ENCODE assay signal across 20 cellular contexts in the genomic region with DNA sequence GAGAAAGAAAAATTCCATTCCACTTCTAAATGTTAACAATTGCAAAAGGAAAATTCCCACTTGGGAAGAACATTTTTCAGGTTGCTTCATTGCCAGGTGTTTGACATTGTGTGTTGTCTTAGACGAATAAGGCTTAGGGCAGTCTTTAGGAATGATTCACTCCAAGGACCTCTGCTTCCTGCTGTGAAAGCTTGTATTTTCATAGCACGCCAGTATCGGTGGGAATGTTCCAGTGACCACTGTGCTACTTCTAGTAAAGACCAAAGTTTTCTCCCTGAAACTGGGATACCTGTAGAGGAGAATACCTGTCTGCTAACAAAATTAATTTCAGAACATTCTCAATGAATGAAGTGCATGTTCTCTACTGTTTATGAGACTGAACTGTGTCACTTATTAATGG.
DNase-seq lines count a peak whose midpoint lies in the region; ATAC-seq, FAIRE-seq and TF ChIP-seq lines count a peak whose summit lies in the region.
"Had no signal": no experiment of that assay in that cellular context is flagged by ENCODE, and none has a peak within 500 bp of the region (broad histone marks: within the 10 kb centered on the region; RNA-seq: fewer than 3 reads in every experiment).

No MANE protein-coding gene starts in this region.

- no peak overlapping the region for H2BK15ac ChIP-seq in H9 (ENCODE audit: low read depth, low read length)

- ATAC-seq in T-cell (replicated peaks in 1 of 4) = no peak
- ATAC-seq: activated CD8-positive, alpha-beta memory T cell treated with anti-CD3 and anti-CD28 coated beads, Interleukin-2, amount 10 ng/mL, durations not matched to agents 7 days and 5 days; lower lobe of right lung had no signal

- no peaks in the 10 kb centered on the region for H3K9me1 ChIP-seq in keratinocyte (ENCODE audit: control insufficient read depth, extremely low read depth, insufficient read depth, low read length)

- H3K9me3 ChIP-seq in mammary epithelial cell (replicated peaks; ENCODE audit: insufficient read depth, low read length) (no peaks in the 10 kb centered on the region), keratinocyte (ENCODE audit: control insufficient read depth, low read depth, low read length) (no peaks in the 10 kb centered on the region), H9 (ENCODE audit: control insufficient read depth, low read depth, low read length) (no peaks in the 10 kb centered on the region)
- H3K9me3 ChIP-seq: lower lobe of right lung, SJCRH30 had no signal

- H3K79me2 ChIP-seq in mammary epithelial cell (ENCODE audit: insufficient read depth, low read length) (no peaks in the 10 kb centered on the region), keratinocyte (ENCODE audit: control insufficient read depth, insufficient read depth, low read length) (no peaks in the 10 kb centered on the region), H9 (ENCODE audit: insufficient read depth, low read length) (no peaks in the 10 kb centered on the region)

- H3K79me1 ChIP-seq in H9 (ENCODE audit: insufficient read depth, low read depth, low read length, poor library complexity, severe bottlenecking) = peaks cover 3% of the 10 kb centered on the region

- CTCF ChIA-PET in mammary epithelial cell (lab: Charles Lee; ENCODE audit: low non-redundant PET) (interaction anchor here (0.6 to 0.7 kb wide), 2 partner anchors 451 to 1243 kb away, joined by 3 to 6 read pairs; no protein-coding TSS in a partner anchor), T-cell (lab: Charles Lee) (no interaction called here)

- BruUV-seq in mammary epithelial cell (replicated peaks; lab: Mats Ljungman, UMichigan) = no TSS peak

- no peak overlapping the region for H2AK5ac ChIP-seq in H9 (ENCODE audit: insufficient read length, low read length)

- no peak overlapping the region for H4K91ac ChIP-seq in H9 (ENCODE audit: insufficient read length, low read depth, low read length)

- H3K4ac ChIP-seq in H9 (ENCODE audit: low read depth, low read length) = no peak overlapping the region

- no peaks in the 10 kb centered on the region for H3K23me2 ChIP-seq in H9 (ENCODE audit: insufficient read length, low read depth, low read length, poor library complexity, severe bottlenecking)

- H3K56ac ChIP-seq in H9 (ENCODE audit: insufficient read length, low read depth, low read length) = no peak overlapping the region

- H3K27me3 Mint-ChIP-seq in T-cell (no peaks in the 10 kb centered on the region), H9 (ENCODE audit: low read depth) (no peaks in the 10 kb centered on the region)
- H3K27me3 Mint-ChIP-seq: activated CD8-positive, alpha-beta memory T cell treated with anti-CD3 and anti-CD28 coated beads, Interleukin-2, amount 10 ng/mL, durations not matched to agents 7 days and 5 days had no signal

- WGBS in mammary epithelial cell (ENCODE audit: low coverage, missing lambda C conversion rate) = 9% methylated on average over 3 of the region's 3 CpGs
- no CpG with 5 or more reads among the region's 3 CpGs for WGBS in H9 (ENCODE audit: extremely low coverage, insufficient read length, low lambda C conversion rate)

- intact Hi-C loops in mammary epithelial cell (cut with micrococcal nuclease) = loop anchor here (10.0 kb wide), 2 partner anchors 461 to 491 kb away; partner anchors contain the start of gene MEIS2

- dilution Hi-C loops in mammary epithelial cell (cut with HindIII; ENCODE audit: low sequenced_read_pairs) (no loop called here), keratinocyte (cut with MboI; ENCODE audit: extremely low pct_ligation_motif_present, low sequenced_read_pairs) (no loop called here)

- no peak overlapping the region for H3K18ac ChIP-seq in H9 (ENCODE audit: insufficient read length, low read depth, low read length)

- H2AFZ ChIP-seq in mammary epithelial cell (ENCODE audit: low read depth, low read length) (no peak overlapping the region), keratinocyte (ENCODE audit: control insufficient read depth, low read length) (no peak overlapping the region), H9 (ENCODE audit: low read length) (no peak overlapping the region)

- no peaks in the 10 kb centered on the region for H3K9me3 Mint-ChIP-seq in T-cell
- no peaks in the 10 kb centered on the region for H3K9me3 Mint-ChIP-seq in H9

- peak; percentile 9 for DNase-seq in ELF-1 (ENCODE audit: low read depth, low spot score)
- peak; percentile 3 for DNase-seq in LHCN-M2 (ENCODE audit: low read depth)
- DNase-seq in mammary epithelial cell = peak; percentile 84
- no peak for DNase-seq in keratinocyte (ENCODE audit: low read depth, low spot score)
- DNase-seq in T-cell = no peak
- no peak for DNase-seq in NCI-H128 (lab: John Stamatoyannopoulos, UW; ENCODE audit: unreplicated experiment)
- no peak for DNase-seq in H9
- DNase-seq in GM13977 (ENCODE audit: low spot score) = no peak
- DNase-seq: activated CD4-positive, CD25-positive, alpha-beta regulatory T cell treated with anti-CD3 and anti-CD28 coated beads, Interleukin-2, amount 50 U/mL, for 72 hours; activated CD8-positive, alpha-beta memory T cell treated with anti-CD3 and anti-CD28 coated beads, Interleukin-2, amount 10 ng/mL, durations not matched to agents 7 days and 5 days; amniotic stem cell; lower lobe of right lung; NCI-H187; NCI-H510A; SJCRH30; stimulated activated CD4-positive, alpha-beta T cell treated with anti-CD3 and anti-CD28 coated beads, Interleukin-4, amount 100 ng/mL, for 4 hours; stimulated activated CD8-positive, alpha-beta memory T cell treated with anti-CD3 and anti-CD28 coated beads, Interleukin-4, amount 100 ng/mL, for 48 hours; T-helper 2 cell had no signal

- H3K9ac ChIP-seq in mammary epithelial cell (ENCODE audit: insufficient read depth, low read length) = no peak overlapping the region
- H3K9ac ChIP-seq in keratinocyte (ENCODE audit: control insufficient read depth, extremely low read depth, insufficient read depth, low read length) = no peak overlapping the region
- H3K9ac ChIP-seq in H9 (ENCODE audit: extremely low read depth, insufficient read length, low read length) = no peak overlapping the region

- TF ChIP-seq CTCF in mammary epithelial cell (conservative IDR thresholded peaks at IDR 0.05 in 1 of 2, IDR thresholded peaks at IDR 0.05 in 1 of 2; ENCODE audit: extremely low read depth in 1 of 2, insufficient read depth in 1 of 2, low read depth in 1 of 2, low read length in 2 of 2) (no peak), keratinocyte (optimal IDR thresholded peaks at IDR 0.05 in 1 of 3, IDR thresholded peaks at IDR 0.05 in 1 of 3, conservative IDR thresholded peaks at IDR 0.05 in 1 of 3; ENCODE audit: extremely low read depth in 1 of 3, insufficient read depth in 2 of 3, low read length in 3 of 3) (no peak), H9 (conservative IDR thresholded peaks at IDR 0.05) (no peak), GM13977 (IDR thresholded peaks at IDR 0.05; ENCODE audit: extremely low read depth, insufficient read depth, missing control alignments) (no peak)

- H2BK20ac ChIP-seq in H9 (ENCODE audit: low read depth, low read length, poor library complexity, severe bottlenecking) = no peak overlapping the region

- H3K36me3 ChIP-seq in mammary epithelial cell (ENCODE audit: insufficient read depth, low read length) (no peaks in the 10 kb centered on the region), keratinocyte (ENCODE audit: control insufficient read depth in 2 of 2, extremely low read depth in 1 of 2, insufficient read depth in 2 of 2, low read length in 2 of 2) (no peaks in the 10 kb centered on the region)
- H3K36me3 ChIP-seq: lower lobe of right lung, SJCRH30 had no signal

- H2BK12ac ChIP-seq in H9 (ENCODE audit: insufficient read length, low read depth, low read length) = no peak overlapping the region

- POLR2A ChIA-PET in T-cell (lab: Charles Lee) = no interaction called here

- H2BK120ac ChIP-seq in H9 (ENCODE audit: low read depth, low read length, poor library complexity, severe bottlenecking) = no peak overlapping the region

- H3K4me2 ChIP-seq in mammary epithelial cell (ENCODE audit: insufficient read depth, low read depth, low read length) (no peak overlapping the region), keratinocyte (ENCODE audit: control insufficient read depth, extremely low read depth, insufficient read depth, low read depth, low read length) (peak overlapping the region; percentile 20), H9 (ENCODE audit: insufficient read depth, insufficient read length, low read length) (no peak overlapping the region)

- no peaks in the 10 kb centered on the region for H3K4me1 Mint-ChIP-seq in T-cell
- H3K4me1 Mint-ChIP-seq in H9 = peaks cover 9 to 11% of the 10 kb centered on the region in 2 experiments
- H3K4me1 Mint-ChIP-seq: activated CD8-positive, alpha-beta memory T cell treated with anti-CD3 and anti-CD28 coated beads, Interleukin-2, amount 10 ng/mL, durations not matched to agents 7 days and 5 days had no signal

- H3K27ac ChIP-seq in mammary epithelial cell (ENCODE audit: insufficient read depth, low read depth, low read length) = peak overlapping the region; percentile 43
- no peak overlapping the region for H3K27ac ChIP-seq in keratinocyte (ENCODE audit: control insufficient read depth, insufficient read depth, low read length)
- no peak overlapping the region for H3K27ac ChIP-seq in H9 (ENCODE audit: insufficient read length, low read depth, low read length)
- H3K27ac ChIP-seq: coronary artery, lower lobe of right lung, SJCRH30 had no signal

- H3T11ph ChIP-seq in H9 (ENCODE audit: low read length) = no peak overlapping the region

- H3K14ac ChIP-seq in H9 (ENCODE audit: insufficient read depth, low read length) = no peak overlapping the region

- H3K4me3 Mint-ChIP-seq in T-cell = no peak overlapping the region
- no peak overlapping the region for H3K4me3 Mint-ChIP-seq in H9
- H3K4me3 Mint-ChIP-seq: activated CD8-positive, alpha-beta memory T cell treated with anti-CD3 and anti-CD28 coated beads, Interleukin-2, amount 10 ng/mL, durations not matched to agents 7 days and 5 days had no signal

- H3K23ac ChIP-seq in H9 (ENCODE audit: insufficient read length, low read depth, low read length) = no peak overlapping the region

- H3K4me3 ChIP-seq in mammary epithelial cell (replicated peaks in 1 of 3; ENCODE audit: insufficient read depth in 1 of 3, low read depth in 2 of 3, low read length in 3 of 3) (no peak overlapping the region), keratinocyte (ENCODE audit: control insufficient read depth in 2 of 3, extremely low read depth in 1 of 3, insufficient read depth in 2 of 3, low read depth in 1 of 3, low read length in 3 of 3) (no peak overlapping the region)
- H3K4me3 ChIP-seq: coronary artery, lower lobe of right lung, SJCRH30 had no signal

- H3K27ac Mint-ChIP-seq in T-cell (no peak overlapping the region), H9 (no peak overlapping the region; a peak in 1 of 7 replicates)
- H3K27ac Mint-ChIP-seq: activated CD8-positive, alpha-beta memory T cell treated with anti-CD3 and anti-CD28 coated beads, Interleukin-2, amount 10 ng/mL, durations not matched to agents 7 days and 5 days had no signal

- H3K27me3 ChIP-seq in mammary epithelial cell (ENCODE audit: insufficient read depth, low read length) = no peaks in the 10 kb centered on the region
- no peaks in the 10 kb centered on the region for H3K27me3 ChIP-seq in keratinocyte (ENCODE audit: control insufficient read depth, extremely low read depth, insufficient read depth, low read length)
- no peaks in the 10 kb centered on the region for H3K27me3 ChIP-seq in H9 (ENCODE audit: insufficient read depth, low read length)
- H3K27me3 ChIP-seq: SJCRH30 had no signal

- no peak overlapping the region for H4K5ac ChIP-seq in H9 (ENCODE audit: insufficient read length, low read depth, low read length)

- peak; percentile 52 for FAIRE-seq in keratinocyte (lab: Jason Lieb, UNC)
- FAIRE-seq: GM12892 had no signal

- H3K4me1 ChIP-seq in mammary epithelial cell (ENCODE audit: insufficient read depth, low read length) (peaks cover 6% of the 10 kb centered on the region), keratinocyte (ENCODE audit: control insufficient read depth, extremely low read depth, insufficient read depth, low read length) (peaks cover 6% of the 10 kb centered on the region), H9 (ENCODE audit: insufficient read depth, low read length) (no peaks in the 10 kb centered on the region)
- H3K4me1 ChIP-seq: lower lobe of right lung, SJCRH30 had no signal

- no peak overlapping the region for H4K8ac ChIP-seq in H9 (replicated peaks; ENCODE audit: insufficient read length, low read depth, low read length)

- H2BK5ac ChIP-seq in H9 (ENCODE audit: insufficient read length, low read length) = no peak overlapping the region

- H4K20me1 ChIP-seq in mammary epithelial cell (ENCODE audit: insufficient read depth, low read length) (no peaks in the 10 kb centered on the region), keratinocyte (ENCODE audit: control insufficient read depth, extremely low read depth, insufficient read depth, low read length) (no peaks in the 10 kb centered on the region), H9 (ENCODE audit: control insufficient read depth, insufficient read depth, insufficient read length) (no peaks in the 10 kb centered on the region)

- H3K36me3 Mint-ChIP-seq in T-cell (peaks cover 9% of the 10 kb centered on the region), H9 (ENCODE audit: insufficient read depth in 1 of 3, low read depth in 3 of 3) (no peaks in the 10 kb centered on the region; a peak in 1 of 7 replicates)
- H3K36me3 Mint-ChIP-seq: activated CD8-positive, alpha-beta memory T cell treated with anti-CD3 and anti-CD28 coated beads, Interleukin-2, amount 10 ng/mL, durations not matched to agents 7 days and 5 days had no signal

- in situ Hi-C loops in mammary epithelial cell (cut with MboI; ENCODE audit: low sequenced_read_pairs in 2 of 2) (no loop called here), GM13977 (cut with MboI; ENCODE audit: low pct_unique_long_range_greater_than_20kb, low sequenced_read_pairs, unreplicated experiment) (no loop called here)

Comparison
In these comparisons a context has a peak if more than half of its experiments do, and no peak if none do; other contexts are left out.
1. DNase-seq: peak in ELF-1 (single experiment), LHCN-M2 (single experiment) and mammary epithelial cell (single experiment); none in keratinocyte (single experiment), T-cell (0 of 34), NCI-H128 (single experiment), H9 (single experiment) and GM13977 (single experiment).